ENCODE assay signal across 1 cellular context in genomic region chr17:69147460-69147859, GRCh38.
TF ChIP-seq lines count a peak whose summit lies in the region.

No MANE protein-coding gene starts in this region.

TF ChIP-seq in H1, 55 proteins besides CTCF, POLR2A, EP300 and RAD21 (continued from another document):
- TF ChIP-seq USF2 (IDR thresholded peaks at IDR 0.05; ENCODE audit: low read length) (no peak), GTF2F1 (IDR thresholded peaks at IDR 0.05; ENCODE audit: borderline replicate concordance, low read depth, low read length) (no peak), MAX (IDR thresholded peaks at IDR 0.05) (no peak), KDM4A (IDR thresholded peaks at IDR 0.05; ENCODE audit: low read depth, low read length, severe bottlenecking) (no peak), ASH2L (IDR thresholded peaks at IDR 0.05; ENCODE audit: low read length) (no peak), PHF8 (conservative IDR thresholded peaks at IDR 0.05; ENCODE audit: low read depth, low read length) (no peak), KDM5A (IDR thresholded peaks at IDR 0.05; ENCODE audit: low read length) (no peak)
TF ChIP-seq in H1: peak in this region for 0.
